Comparison of ENCODE assay signal across 10 cellular contexts in genomic region chr11:114398303-114398920, GRCh38. TPM values are rescaled to one million over a fixed set of nuclear protein-coding genes. Genes with fewer than 3 reads are reported as not detected.
DNase-seq lines count a peak whose midpoint lies in the region; ATAC-seq and TF ChIP-seq lines count a peak whose summit lies in the region.
"Had no signal": no experiment of that assay in that cellular context is flagged by ENCODE, and none has a peak within 500 bp of the region (broad histone marks: within the 10 kb centered on the region; RNA-seq: fewer than 3 reads in every experiment).

No MANE protein-coding gene starts in this region.

- in situ Hi-C loops in G401 (cut with HindIII; ENCODE audit: low sequenced_read_pairs): no loop called here

- peaks cover 45% of the 10 kb centered on the region for H3K79me2 ChIP-seq in DND-41 (ENCODE audit: insufficient read depth, low read length)

- peaks cover 6% of the 10 kb centered on the region for H3K36me3 Mint-ChIP-seq in progenitor cell of endocrine pancreas (ENCODE audit: insufficient read depth)

- H4K20me1 ChIP-seq in DND-41 (ENCODE audit: insufficient read depth, low read length): no peaks in the 10 kb centered on the region; the same call in 1 of the 2 replicates

- H3K27ac Mint-ChIP-seq in progenitor cell of endocrine pancreas: peak overlapping the region; percentile 100

- peaks cover 33% of the 10 kb centered on the region for H3K4me1 ChIP-seq in DND-41 (ENCODE audit: insufficient read depth, low read length)
- peaks cover 14% of the 10 kb centered on the region for H3K4me1 ChIP-seq in endocrine pancreas (ENCODE audit: control insufficient read depth, insufficient read depth, low read length)

- H3K27me3 ChIP-seq in DND-41 (ENCODE audit: insufficient read depth, low read length, poor library complexity) (no peaks in the 10 kb centered on the region), endocrine pancreas (ENCODE audit: control insufficient read depth, insufficient read depth, low read length) (no peaks in the 10 kb centered on the region)
- H3K27me3 ChIP-seq: adrenal gland had no signal

- H3K4me3 Mint-ChIP-seq in progenitor cell of endocrine pancreas (ENCODE audit: low read depth): peak overlapping the region; percentile 97

- no peak for TF ChIP-seq CTCF in DND-41 (IDR thresholded peaks at IDR 0.05; ENCODE audit: borderline replicate concordance, extremely low read depth, low read length, poor library complexity, severe bottlenecking)
- TF ChIP-seq CTCF in NB4 (IDR thresholded peaks at IDR 0.05; ENCODE audit: low read depth, low read length): no peak
- TF ChIP-seq CTCF in progenitor cell of endocrine pancreas (IDR thresholded peaks at IDR 0.05; ENCODE audit: unreplicated experiment): no peak

- TF ChIP-seq POLR2A in NB4 (IDR thresholded peaks at IDR 0.05; ENCODE audit: extremely low read depth, insufficient read length): no peak

- no peaks in the 10 kb centered on the region for H3K9me3 Mint-ChIP-seq in progenitor cell of endocrine pancreas (ENCODE audit: low read depth)

- H3K9me3 ChIP-seq in DND-41 (ENCODE audit: insufficient read depth, low read length, severe bottlenecking) (no peaks in the 10 kb centered on the region), endocrine pancreas (ENCODE audit: control insufficient read depth, low read length) (no peaks in the 10 kb centered on the region)
- H3K9me3 ChIP-seq: adrenal gland had no signal

- no peak overlapping the region for H3K9ac ChIP-seq in DND-41 (ENCODE audit: low read depth, low read length)
- no peak overlapping the region for H3K9ac ChIP-seq in endocrine pancreas (ENCODE audit: control insufficient read depth, insufficient read depth, low read length)

- DNase-seq in DND-41: no peak
- no peak for DNase-seq in NB4 (ENCODE audit: low read depth)
- no peak for DNase-seq in progenitor cell of endocrine pancreas (ENCODE audit: low spot score, unreplicated experiment)
- no peak for DNase-seq in G401 (ENCODE audit: low spot score)
- DNase-seq: adrenal gland, NCI-H1930, nucleus accumbens had no signal

- H3K27ac ChIP-seq in DND-41 (ENCODE audit: low read length): no peak overlapping the region
- H3K27ac ChIP-seq: adrenal gland had no signal

- peak overlapping the region; percentile 89 for H3K4me2 ChIP-seq in DND-41 (ENCODE audit: insufficient read depth, low read length)

- H2AFZ ChIP-seq in DND-41 (ENCODE audit: low read depth, low read length): no peak overlapping the region

- peaks cover 14% of the 10 kb centered on the region for H3K36me3 ChIP-seq in DND-41 (ENCODE audit: insufficient read depth, low read length)
- no peaks in the 10 kb centered on the region for H3K36me3 ChIP-seq in endocrine pancreas (ENCODE audit: control insufficient read depth, insufficient read depth, low read length)
- H3K36me3 ChIP-seq: adrenal gland had no signal

- no peaks in the 10 kb centered on the region for H3K27me3 Mint-ChIP-seq in progenitor cell of endocrine pancreas

- H3K4me3 ChIP-seq in DND-41 (ENCODE audit: low read depth in 1 of 2, low read length in 2 of 2) (no peak overlapping the region), NB4 (ENCODE audit: low read depth, low read length) (peak overlapping the region; percentile 83), endocrine pancreas (ENCODE audit: control insufficient read depth, insufficient read depth, low read length) (peak overlapping the region; percentile 7)

- peaks cover 21% of the 10 kb centered on the region for H3K4me1 Mint-ChIP-seq in progenitor cell of endocrine pancreas (ENCODE audit: low read depth)

- no peak for ATAC-seq in DND-41 (ENCODE audit: insufficient read depth, low read depth)
- ATAC-seq in GM21447 (IDR thresholded peaks at IDR 0.05; ENCODE audit: unreplicated experiment): no peak
- no peak for ATAC-seq in HG03280 (IDR thresholded peaks at IDR 0.05; ENCODE audit: unreplicated experiment)

RNA-seq across cellular contexts. Expression of gene C11orf71, which starts 1.9 kb away (rescaled TPM):
- total RNA-seq in progenitor cell of endocrine pancreas: 6.9 and 8.5 TPM in 2 replicates
- total RNA-seq in G401 (2014; rRNA removed; shearing (Covaris generic)): 4.2 and 4.6 TPM in 2 replicates

RNA-seq across cellular contexts. Expression of gene RBM7, which starts 2.1 kb away (rescaled TPM):
- 46.8 and 54.5 TPM in 2 replicates for total RNA-seq in progenitor cell of endocrine pancreas
- total RNA-seq in G401 (2014; rRNA removed; shearing (Covaris generic)): 26.1 and 32.9 TPM in 2 replicates

RNA-seq across cellular contexts. Expression of gene REXO2, which starts 40.9 kb away (rescaled TPM):
- 51.3 and 54.7 TPM in 2 replicates for total RNA-seq in progenitor cell of endocrine pancreas
- 82.0 and 90.8 TPM in 2 replicates for total RNA-seq in G401 (2014; rRNA removed; shearing (Covaris generic))

Comparison
In these comparisons a context has a peak if more than half of its experiments do, and no peak if none do; other contexts are left out.
1. H3K4me3 ChIP-seq: peak in NB4 (single experiment) and endocrine pancreas (single experiment); none in DND-41 (0 of 2).